In genomic region chr11:120195601-120196289, GRCh38 we compare ENCODE assay signal across 19 cellular contexts. TPM values are rescaled to one million over a fixed set of nuclear protein-coding genes. Genes with fewer than 3 reads are reported as not detected.
"Had no signal": no experiment of that assay in that cellular context is flagged by ENCODE, and none has a peak within 500 bp of the region (broad histone marks: within the 10 kb centered on the region; RNA-seq: fewer than 3 reads in every experiment).

No MANE protein-coding gene starts in this region.

- H3K36me3 Mint-ChIP-seq: naive B cell; stimulated activated effector memory CD8-positive, alpha-beta T cell treated with anti-CD3 and anti-CD28 coated beads, Interleukin-12 subunit alpha, Interleukin-12 subunit beta, amount 100 ng/mL, for 72 hours; T-cell had no signal

- H3K27me3 ChIP-seq: pancreas, thyroid gland, uterus had no signal

- H3K9me3 ChIP-seq: esophagus muscularis mucosa, pancreas, thyroid gland, uterus had no signal

- H3K27ac Mint-ChIP-seq: activated CD8-positive, alpha-beta T cell treated with anti-CD3 and anti-CD28 coated beads, Interleukin-2, amount 10 ng/mL, durations not matched to agents 7 days and 5 days; activated T-helper 1 cell treated with anti-CD3 and anti-CD28 coated beads, Interleukin-12 subunit alpha, Interleukin-12 subunit beta, Interleukin-2, Interleukin-4 antibody, amounts not matched to agents 30 ng/mL and 10 ng/mL and 1 ng/mL, durations not matched to agents 14 hours and 24 hours and 36 hours; stimulated activated effector memory CD8-positive, alpha-beta T cell treated with anti-CD3 and anti-CD28 coated beads, Interleukin-12 subunit alpha, Interleukin-12 subunit beta, amount 100 ng/mL, for 72 hours; T-cell had no signal

- H3K27ac ChIP-seq: esophagus muscularis mucosa, pancreas, thyroid gland had no signal

- H3K36me3 ChIP-seq: esophagus muscularis mucosa, pancreas, thyroid gland, uterus had no signal

- H3K4me1 Mint-ChIP-seq: naive B cell; stimulated activated effector memory CD8-positive, alpha-beta T cell treated with anti-CD3 and anti-CD28 coated beads, Interleukin-12 subunit alpha, Interleukin-12 subunit beta, amount 100 ng/mL, for 72 hours; T-cell had no signal

- H3K9me3 Mint-ChIP-seq: activated T-helper 1 cell treated with anti-CD3 and anti-CD28 coated beads, Interleukin-12 subunit alpha, Interleukin-12 subunit beta, Interleukin-2, Interleukin-4 antibody, amounts not matched to agents 30 ng/mL and 10 ng/mL and 1 ng/mL, durations not matched to agents 14 hours and 24 hours and 36 hours; naive B cell; stimulated activated effector memory CD8-positive, alpha-beta T cell treated with anti-CD3 and anti-CD28 coated beads, Interleukin-12 subunit alpha, Interleukin-12 subunit beta, amount 100 ng/mL, for 72 hours; T-cell had no signal

- H3K4me3 ChIP-seq: dorsolateral prefrontal cortex, esophagus muscularis mucosa, pancreas, thyroid gland, uterus had no signal

- DNase-seq: activated CD4-positive, alpha-beta T cell treated with anti-CD3 and anti-CD28 coated beads for 4 hours; activated CD8-positive, alpha-beta memory T cell treated with anti-CD3 and anti-CD28 coated beads, Interleukin-2, amount 50 U/mL, for 48 hours; activated CD8-positive, alpha-beta T cell treated with anti-CD3 and anti-CD28 coated beads, Interleukin-2, amount 10 ng/mL, durations not matched to agents 7 days and 5 days; activated naive CD4-positive, alpha-beta T cell; aorta; dorsolateral prefrontal cortex; head of caudate nucleus; left ventricle myocardium superior; midbrain; naive B cell; pancreas; small intestine; T-cell; thyroid gland; uterus had no signal

- H3K4me1 ChIP-seq: uterus had no signal

- ATAC-seq: activated CD8-positive, alpha-beta T cell treated with anti-CD3 and anti-CD28 coated beads, Interleukin-2, amount 10 ng/mL, durations not matched to agents 7 days and 5 days; left ventricle myocardium superior; pancreas; stimulated activated effector memory CD8-positive, alpha-beta T cell treated with anti-CD3 and anti-CD28 coated beads, Interleukin-12 subunit alpha, Interleukin-12 subunit beta, amount 100 ng/mL, for 72 hours; T-cell had no signal

- H3K4me3 Mint-ChIP-seq: activated CD8-positive, alpha-beta T cell treated with anti-CD3 and anti-CD28 coated beads, Interleukin-2, amount 10 ng/mL, durations not matched to agents 7 days and 5 days; activated T-helper 1 cell treated with anti-CD3 and anti-CD28 coated beads, Interleukin-12 subunit alpha, Interleukin-12 subunit beta, Interleukin-2, Interleukin-4 antibody, amounts not matched to agents 30 ng/mL and 10 ng/mL and 1 ng/mL, durations not matched to agents 14 hours and 24 hours and 36 hours; naive B cell; stimulated activated effector memory CD8-positive, alpha-beta T cell treated with anti-CD3 and anti-CD28 coated beads, Interleukin-12 subunit alpha, Interleukin-12 subunit beta, amount 100 ng/mL, for 72 hours; T-cell had no signal

RNA-seq across cellular contexts. Expression of gene POU2F3, which starts 44.2 kb away (rescaled TPM):
- total RNA-seq: activated CD8-positive, alpha-beta T cell treated with anti-CD3 and anti-CD28 coated beads, Interleukin-2, amount 10 ng/mL, durations not matched to agents 7 days and 5 days; aorta; bronchial epithelial cell; esophagus muscularis mucosa; left ventricle myocardium superior; T-cell had no signal

RNA-seq across cellular contexts. Expression of gene TRIM29, which starts 57.8 kb away (rescaled TPM):
- total RNA-seq: activated CD8-positive, alpha-beta T cell treated with anti-CD3 and anti-CD28 coated beads, Interleukin-2, amount 10 ng/mL, durations not matched to agents 7 days and 5 days; activated T-helper 1 cell treated with anti-CD3 and anti-CD28 coated beads, Interleukin-12 subunit alpha, Interleukin-12 subunit beta, Interleukin-2, Interleukin-4 antibody, amounts not matched to agents 30 ng/mL and 10 ng/mL and 1 ng/mL, durations not matched to agents 14 hours and 24 hours and 36 hours; T-cell had no signal
